In the genomic region with DNA sequence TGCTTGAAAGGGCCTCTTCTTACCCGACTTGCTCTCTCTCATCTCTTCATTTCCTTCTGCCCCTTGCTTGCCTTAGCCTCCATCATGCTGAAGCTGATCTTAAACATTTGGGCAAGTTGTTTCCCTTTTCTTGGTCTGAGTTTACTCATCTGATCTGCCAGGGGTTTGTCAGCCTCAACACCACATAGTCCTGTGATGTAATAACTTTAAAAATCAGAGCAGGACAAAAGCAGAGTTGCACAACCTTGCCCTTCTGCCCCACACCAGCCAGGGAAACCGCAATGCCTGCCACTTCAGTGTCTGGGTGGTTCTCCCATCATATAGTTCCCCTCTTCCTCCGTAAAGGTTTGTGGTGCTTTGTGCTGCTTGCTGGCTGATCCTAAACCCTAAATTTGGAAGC, we compare ENCODE assay signal across 10 cellular contexts.
DNase-seq lines count a peak whose midpoint lies in the region; ATAC-seq and TF ChIP-seq lines count a peak whose summit lies in the region.
"Had no signal": no experiment of that assay in that cellular context is flagged by ENCODE, and none has a peak within 500 bp of the region (broad histone marks: within the 10 kb centered on the region; RNA-seq: fewer than 3 reads in every experiment).

No MANE protein-coding gene starts in this region.

- H2AFZ ChIP-seq in OCI-LY3 (ENCODE audit: low read depth, low read length), result peak overlapping the region; percentile 56

- peaks cover 32% of the 10 kb centered on the region for H3K4me1 ChIP-seq in OCI-LY3 (ENCODE audit: low read length)

- no peak for ATAC-seq in GM19467 (IDR thresholded peaks at IDR 0.05; ENCODE audit: unreplicated experiment)
- no peak for ATAC-seq in GM21723 (IDR thresholded peaks at IDR 0.05; ENCODE audit: unreplicated experiment)

- H3K36me3 ChIP-seq in OCI-LY3 (replicated peaks; ENCODE audit: low read depth, low read length), result no peaks in the 10 kb centered on the region

- H3K79me2 ChIP-seq in OCI-LY3 (ENCODE audit: low read length), result no peaks in the 10 kb centered on the region

- peak overlapping the region; percentile 40 for H3K27ac ChIP-seq in OCI-LY3 (ENCODE audit: low read length)

- H3K4me2 ChIP-seq in OCI-LY3 (ENCODE audit: low read length), result peak overlapping the region; percentile 47

- H3K9me3 ChIP-seq in OCI-LY3 (ENCODE audit: insufficient read depth, low read length), result no peaks in the 10 kb centered on the region

- TF ChIP-seq CTCF in OCI-LY3 (IDR thresholded peaks at IDR 0.05; ENCODE audit: low read depth, low read length) (no peak), fibroblast of pulmonary artery (IDR thresholded peaks at IDR 0.05; ENCODE audit: low read length, missing control alignments) (no peak)

- peak overlapping the region; percentile 14; the same call in 1 of the 2 replicates for H3K9ac ChIP-seq in OCI-LY3 (ENCODE audit: low read length)

- DNase-seq in ELR (ENCODE audit: low read depth) (peak; percentile 60), fibroblast of pulmonary artery (ENCODE audit: low read depth) (peak; percentile 79), pons (ENCODE audit: low spot score) (peak; percentile 78), DMS 273 treated with DMSO at 0.1 percent for 48 hours (lab: John Stamatoyannopoulos, UW) (no peak)
- no peak for DNase-seq in activated effector memory CD4-positive, alpha-beta T cell treated with anti-CD3 and anti-CD28 coated beads, Interleukin-2, amount 50 U/mL, for 16 hours
- DNase-seq: DMS153; effector CD4-positive, alpha-beta T cell had no signal

- no peaks in the 10 kb centered on the region for H4K20me1 ChIP-seq in OCI-LY3 (ENCODE audit: insufficient read depth, low read length)

- no peaks in the 10 kb centered on the region for H3K27me3 ChIP-seq in OCI-LY3 (ENCODE audit: low read depth, low read length)

- no peak overlapping the region for H3K4me3 ChIP-seq in OCI-LY3 (ENCODE audit: low read length)
- H3K4me3 ChIP-seq in fibroblast of pulmonary artery (replicated peaks; ENCODE audit: low read depth, low read length), result no peak overlapping the region

Comparison
In these comparisons a context has a peak if more than half of its experiments do, and no peak if none do; other contexts are left out.
1. DNase-seq: peak in ELR (single experiment), fibroblast of pulmonary artery (single experiment) and pons (single experiment); none in DMS 273 treated with DMSO at 0.1 percent for 48 hours (single experiment) and activated effector memory CD4-positive, alpha-beta T cell treated with anti-CD3 and anti-CD28 coated beads, Interleukin-2, amount 50 U/mL, for 16 hours (single experiment).